Comparison of ENCODE assay signal across 31 cellular contexts in the genomic region with DNA sequence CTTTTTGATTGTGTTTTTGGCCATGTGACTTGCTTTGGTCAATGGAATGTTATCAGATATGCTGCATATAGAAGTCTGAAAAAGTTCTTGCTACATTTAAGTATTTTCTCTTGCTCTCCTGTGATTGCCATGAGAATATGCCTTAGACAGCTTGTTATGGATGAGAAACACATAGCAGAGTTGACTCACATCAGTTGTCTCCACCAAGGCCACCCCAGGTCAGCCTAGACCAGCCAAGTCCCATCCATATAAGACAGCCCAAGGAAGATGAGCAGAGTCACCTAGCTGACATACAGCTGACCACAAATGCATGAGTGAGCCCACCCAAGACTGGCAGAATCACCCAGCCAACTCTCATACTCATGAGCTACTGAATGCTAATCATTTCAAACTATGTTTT.
"Had no signal": no experiment of that assay in that cellular context is flagged by ENCODE, and none has a peak within 500 bp of the region (broad histone marks: within the 10 kb centered on the region; RNA-seq: fewer than 3 reads in every experiment).

No MANE protein-coding gene starts in this region.

- H3K36me3 ChIP-seq: colonic mucosa, heart right ventricle, pancreas, prostate gland, sigmoid colon, upper lobe of left lung, vagina had no signal

- H3K4me3 ChIP-seq: colonic mucosa, heart right ventricle, pancreas, prostate gland, sigmoid colon, smooth muscle cell, upper lobe of left lung, vagina had no signal

- H3K27ac ChIP-seq: colonic mucosa, heart right ventricle, pancreas, prostate gland, upper lobe of left lung, vagina had no signal

- H3K27me3 ChIP-seq: colonic mucosa, heart right ventricle, pancreas, sigmoid colon, upper lobe of left lung, vagina had no signal

- H3K27ac Mint-ChIP-seq: activated CD4-positive, alpha-beta memory T cell treated with anti-CD3 and anti-CD28 coated beads, Interleukin-2, amount 10 ng/mL, durations not matched to agents 7 days and 5 days; activated CD4-positive, alpha-beta T cell treated with anti-CD3 and anti-CD28 coated beads, Interleukin-2, amount 10 ng/mL, durations not matched to agents 7 days and 5 days; activated naive CD8-positive, alpha-beta T cell; activated T-helper 2 cell treated with anti-CD3 and anti-CD28 coated beads, Interferon-gamma antibody, Interleukin-2, Interleukin-4, amounts not matched to agents 10 μg/mL and 5 μg/mL and 100 μg/mL, durations not matched to agents 14 hours and 24 hours and 36 hours; effector memory CD8-positive, alpha-beta T cell; naive thymus-derived CD4-positive, alpha-beta T cell; stimulated activated memory B cell treated with anti-CD40 and anti-IgM and Interleukin-4, amounts not matched to agents 10 μg/mL and 1 μg/mL and 100 μg/mL, for 72 hours; stimulated activated naive CD8-positive, alpha-beta T cell treated with anti-CD3 and anti-CD28 coated beads, Interleukin-15, amount 100 ng/mL, for 72 hours; WTC11 had no signal

- H3K4me3 Mint-ChIP-seq: activated CD4-positive, alpha-beta memory T cell treated with anti-CD3 and anti-CD28 coated beads, Interleukin-2, amount 10 ng/mL, durations not matched to agents 7 days and 5 days; activated CD4-positive, alpha-beta T cell treated with anti-CD3 and anti-CD28 coated beads, Interleukin-2, amount 10 ng/mL, durations not matched to agents 7 days and 5 days; activated naive CD8-positive, alpha-beta T cell; effector memory CD8-positive, alpha-beta T cell; naive thymus-derived CD4-positive, alpha-beta T cell; neural crest cell; stimulated activated memory B cell treated with anti-CD40 and anti-IgM and Interleukin-4, amounts not matched to agents 10 μg/mL and 1 μg/mL and 100 μg/mL, for 72 hours; stimulated activated naive CD8-positive, alpha-beta T cell treated with anti-CD3 and anti-CD28 coated beads, Interleukin-15, amount 100 ng/mL, for 72 hours; WTC11 had no signal

- H3K9me3 Mint-ChIP-seq: activated CD4-positive, alpha-beta memory T cell treated with anti-CD3 and anti-CD28 coated beads, Interleukin-2, amount 10 ng/mL, durations not matched to agents 7 days and 5 days; activated CD4-positive, alpha-beta T cell treated with anti-CD3 and anti-CD28 coated beads, Interleukin-2, amount 10 ng/mL, durations not matched to agents 7 days and 5 days; activated T-helper 2 cell treated with anti-CD3 and anti-CD28 coated beads, Interferon-gamma antibody, Interleukin-2, Interleukin-4, amounts not matched to agents 10 μg/mL and 5 μg/mL and 100 μg/mL, durations not matched to agents 14 hours and 24 hours and 36 hours; neural crest cell; stimulated activated memory B cell treated with anti-CD40 and anti-IgM and Interleukin-4, amounts not matched to agents 10 μg/mL and 1 μg/mL and 100 μg/mL, for 72 hours; stimulated activated naive CD8-positive, alpha-beta T cell treated with anti-CD3 and anti-CD28 coated beads, Interleukin-15, amount 100 ng/mL, for 72 hours; WTC11 had no signal

- ATAC-seq: effector memory CD8-positive, alpha-beta T cell; heart right ventricle; left cardiac atrium; naive thymus-derived CD4-positive, alpha-beta T cell; pancreas; stimulated activated memory B cell treated with anti-CD40 and anti-IgM and Interleukin-4, amounts not matched to agents 10 μg/mL and 1 μg/mL and 100 μg/mL, for 72 hours; stimulated activated naive CD8-positive, alpha-beta T cell treated with anti-CD3 and anti-CD28 coated beads, Interleukin-15, amount 100 ng/mL, for 72 hours; WTC11 had no signal

- H3K27me3 Mint-ChIP-seq: activated CD4-positive, alpha-beta memory T cell treated with anti-CD3 and anti-CD28 coated beads, Interleukin-2, amount 10 ng/mL, durations not matched to agents 7 days and 5 days; activated CD4-positive, alpha-beta T cell treated with anti-CD3 and anti-CD28 coated beads, Interleukin-2, amount 10 ng/mL, durations not matched to agents 7 days and 5 days; effector memory CD8-positive, alpha-beta T cell; stimulated activated memory B cell treated with anti-CD40 and anti-IgM and Interleukin-4, amounts not matched to agents 10 μg/mL and 1 μg/mL and 100 μg/mL, for 72 hours had no signal

- H3K36me3 Mint-ChIP-seq: activated naive CD8-positive, alpha-beta T cell; naive thymus-derived CD4-positive, alpha-beta T cell; stimulated activated memory B cell treated with anti-CD40 and anti-IgM and Interleukin-4, amounts not matched to agents 10 μg/mL and 1 μg/mL and 100 μg/mL, for 72 hours; WTC11 had no signal

- DNase-seq: activated CD4-positive, alpha-beta memory T cell treated with anti-CD3 and anti-CD28 coated beads, Interleukin-2, amount 10 ng/mL, durations not matched to agents 7 days and 5 days; activated CD4-positive, alpha-beta T cell treated with anti-CD3 and anti-CD28 coated beads for 1 hour; activated CD4-positive, alpha-beta T cell treated with anti-CD3 and anti-CD28 coated beads, Interleukin-2, amount 10 ng/mL, durations not matched to agents 7 days and 5 days; activated naive CD4-positive, alpha-beta T cell; activated T-cell treated with anti-CD3 and anti-CD28 coated beads, Interleukin-2, amount 50 U/mL, for 48 hours; anterior cingulate cortex; colonic mucosa; effector memory CD8-positive, alpha-beta T cell; erythroblast; heart right ventricle; left cardiac atrium; midbrain; naive thymus-derived CD4-positive, alpha-beta T cell; nucleus accumbens; pancreas; sigmoid colon; stimulated activated CD4-positive, alpha-beta T cell treated with anti-CD3 and anti-CD28 coated beads, Interleukin-1b, Interleukin-23, amount 100 ng/mL, for 48 hours; stimulated activated CD4-positive, alpha-beta T cell treated with anti-CD3 and anti-CD28 coated beads, Interleukin-4, amount 100 ng/mL, for 4 hours; stimulated activated CD8-positive, alpha-beta memory T cell treated with anti-CD3 and anti-CD28 coated beads, Interleukin-4, amount 100 ng/mL, for 48 hours; stimulated activated naive CD8-positive, alpha-beta T cell treated with anti-CD3 and anti-CD28 coated beads, Interleukin-15, amount 100 ng/mL, for 72 hours; substantia nigra; T-helper 2 cell; upper lobe of left lung had no signal

- H3K4me1 Mint-ChIP-seq: activated CD4-positive, alpha-beta memory T cell treated with anti-CD3 and anti-CD28 coated beads, Interleukin-2, amount 10 ng/mL, durations not matched to agents 7 days and 5 days; activated CD4-positive, alpha-beta T cell treated with anti-CD3 and anti-CD28 coated beads, Interleukin-2, amount 10 ng/mL, durations not matched to agents 7 days and 5 days; naive thymus-derived CD4-positive, alpha-beta T cell; stimulated activated memory B cell treated with anti-CD40 and anti-IgM and Interleukin-4, amounts not matched to agents 10 μg/mL and 1 μg/mL and 100 μg/mL, for 72 hours; stimulated activated naive CD8-positive, alpha-beta T cell treated with anti-CD3 and anti-CD28 coated beads, Interleukin-15, amount 100 ng/mL, for 72 hours had no signal
